ENCODE assay signal across 11 cellular contexts in the genomic region with DNA sequence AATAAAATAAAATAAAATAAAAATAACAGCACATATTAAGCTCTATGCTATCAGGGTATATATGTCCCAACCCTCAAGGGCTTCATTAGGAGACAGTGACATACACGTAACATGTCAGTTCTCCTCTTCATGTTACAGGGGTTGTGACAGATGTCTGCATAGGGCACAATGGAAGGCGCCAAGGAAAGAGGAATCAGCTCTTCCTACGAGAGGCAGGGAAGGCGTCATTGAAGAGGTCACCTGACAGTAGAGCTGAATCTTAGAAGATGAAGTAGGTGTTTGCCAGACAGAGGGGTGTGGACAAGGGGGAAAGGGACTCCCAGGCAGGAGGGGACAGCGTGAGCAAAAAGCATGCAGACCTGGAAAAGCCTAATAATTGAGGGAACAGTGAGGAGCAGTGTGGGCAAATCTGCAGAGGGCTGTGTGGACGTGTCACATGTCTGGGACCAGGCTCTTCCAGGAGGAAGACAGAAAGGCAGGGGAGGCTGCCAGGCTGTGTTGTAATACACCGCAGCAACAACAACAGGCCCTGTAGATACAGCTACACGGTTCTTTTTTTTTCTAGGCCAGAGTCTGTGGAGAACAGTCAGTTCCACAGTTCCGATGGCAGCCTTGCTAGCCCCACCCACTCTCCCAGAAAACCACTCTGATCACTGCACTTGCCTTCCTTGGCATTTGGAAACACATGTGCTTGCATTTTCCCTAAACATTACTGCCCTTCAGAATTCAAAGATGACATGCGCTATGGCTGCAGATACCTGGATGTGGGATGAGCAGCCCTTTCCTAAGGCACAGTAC. TPM values are rescaled to one million over a fixed set of nuclear protein-coding genes. Genes with fewer than 3 reads are reported as not detected.
DNase-seq lines count a peak whose midpoint lies in the region; ATAC-seq and TF ChIP-seq lines count a peak whose summit lies in the region.
"Had no signal": no experiment of that assay in that cellular context is flagged by ENCODE, and none has a peak within 500 bp of the region (broad histone marks: within the 10 kb centered on the region; RNA-seq: fewer than 3 reads in every experiment).

No MANE protein-coding gene starts in this region.

- H3K4me3 ChIP-seq in brain microvascular endothelial cell (ENCODE audit: low read depth, low read length): no peak overlapping the region

- ATAC-seq in GM18870 (IDR thresholded peaks at IDR 0.05; ENCODE audit: unreplicated experiment): no peak
- ATAC-seq in activated CD8-positive, alpha-beta memory T cell treated with anti-CD3 and anti-CD28 coated beads, Interleukin-2, amount 10 ng/mL, durations not matched to agents 7 days and 5 days: no peak
- no peak for ATAC-seq in GM18873 (IDR thresholded peaks at IDR 0.05; ENCODE audit: low FRiP score, unreplicated experiment)
- ATAC-seq: HCT116 had no signal

- H3K36me3 ChIP-seq in brain microvascular endothelial cell (replicated peaks): no peaks in the 10 kb centered on the region

- DNase-seq in GM04504 (ENCODE audit: low read depth) (peak; percentile 22), brain microvascular endothelial cell (peak; percentile 13), inferior parietal cortex (ENCODE audit: extremely low spot score) (peak; percentile 45), renal cortical epithelial cell (ENCODE audit: low read depth) (peak; percentile 82)
- DNase-seq in activated CD8-positive, alpha-beta memory T cell treated with anti-CD3 and anti-CD28 coated beads, Interleukin-2, amount 10 ng/mL, durations not matched to agents 7 days and 5 days: no peak
- DNase-seq in activated CD4-positive, CD25-positive, alpha-beta regulatory T cell (lab: John Stamatoyannopoulos, UW): no peak
- DNase-seq: NCI-H1694 treated with DMSO at 0.1 percent for 48 hours had no signal

- H3K4me1 Mint-ChIP-seq in activated CD8-positive, alpha-beta memory T cell treated with anti-CD3 and anti-CD28 coated beads, Interleukin-2, amount 10 ng/mL, durations not matched to agents 7 days and 5 days: peaks cover 16% of the 10 kb centered on the region

- no peak for TF ChIP-seq CTCF in brain microvascular endothelial cell (IDR thresholded peaks at IDR 0.05; ENCODE audit: low read depth, low read length, missing control alignments)

- no peaks in the 10 kb centered on the region for H3K27me3 ChIP-seq in brain microvascular endothelial cell (replicated peaks)

- no peak overlapping the region for H3K4me3 Mint-ChIP-seq in activated CD8-positive, alpha-beta memory T cell treated with anti-CD3 and anti-CD28 coated beads, Interleukin-2, amount 10 ng/mL, durations not matched to agents 7 days and 5 days

- in situ Hi-C loops in brain microvascular endothelial cell (cut with HindIII; ENCODE audit: low pct_ligation_motif_present, low sequenced_read_pairs): no loop called here

- H3K27me3 Mint-ChIP-seq in activated CD8-positive, alpha-beta memory T cell treated with anti-CD3 and anti-CD28 coated beads, Interleukin-2, amount 10 ng/mL, durations not matched to agents 7 days and 5 days: no peaks in the 10 kb centered on the region

- peaks cover 2% of the 10 kb centered on the region for H3K9me3 Mint-ChIP-seq in activated CD8-positive, alpha-beta memory T cell treated with anti-CD3 and anti-CD28 coated beads, Interleukin-2, amount 10 ng/mL, durations not matched to agents 7 days and 5 days (ENCODE audit: low read depth)

- H3K36me3 Mint-ChIP-seq in activated CD8-positive, alpha-beta memory T cell treated with anti-CD3 and anti-CD28 coated beads, Interleukin-2, amount 10 ng/mL, durations not matched to agents 7 days and 5 days: peaks cover 5% of the 10 kb centered on the region

- CTCF ChIA-PET in activated CD8-positive, alpha-beta memory T cell treated with anti-CD3 and anti-CD28 coated beads, Interleukin-2, amount 10 ng/mL, durations not matched to agents 7 days and 5 days (lab: Charles Lee): interaction anchor here (16.3 kb wide), 1 partner anchor 41 kb away, joined by 195 read pairs; a partner anchor contains a TSS

- H3K27ac Mint-ChIP-seq in activated CD8-positive, alpha-beta memory T cell treated with anti-CD3 and anti-CD28 coated beads, Interleukin-2, amount 10 ng/mL, durations not matched to agents 7 days and 5 days: no peak overlapping the region

- no peak overlapping the region for H3K27ac ChIP-seq in brain microvascular endothelial cell

RNA-seq across cellular contexts. Expression of a gene that starts 2.5 kb away (rescaled TPM):
- total RNA-seq in renal cortical epithelial cell: 20.0 and 146 TPM in 2 replicates
- 10 to 100 TPM; 53.8 to 70.6 TPM for total RNA-seq in activated CD8-positive, alpha-beta memory T cell treated with anti-CD3 and anti-CD28 coated beads, Interleukin-2, amount 10 ng/mL, durations not matched to agents 7 days and 5 days

RNA-seq across cellular contexts. Expression of a gene that starts 45.6 kb away (rescaled TPM):
- 0.35 and 0.87 TPM in 2 replicates for total RNA-seq in renal cortical epithelial cell
- under 1 TPM; 0.45 to 0.96 TPM for total RNA-seq in activated CD8-positive, alpha-beta memory T cell treated with anti-CD3 and anti-CD28 coated beads, Interleukin-2, amount 10 ng/mL, durations not matched to agents 7 days and 5 days
- total RNA-seq: glomerular endothelial cell had no signal

Comparison
In these comparisons a context has a peak if more than half of its experiments do, and no peak if none do; other contexts are left out.
1. DNase-seq: peak in GM04504 (single experiment), brain microvascular endothelial cell (single experiment), inferior parietal cortex (single experiment) and renal cortical epithelial cell (single experiment); none in activated CD8-positive, alpha-beta memory T cell treated with anti-CD3 and anti-CD28 coated beads, Interleukin-2, amount 10 ng/mL, durations not matched to agents 7 days and 5 days (single experiment) and activated CD4-positive, CD25-positive, alpha-beta regulatory T cell (0 of 4).